Comparison of ENCODE assay signal across 15 cellular contexts in genomic region chr14:82009076-82009475, GRCh38.
DNase-seq lines count a peak whose midpoint lies in the region; ATAC-seq and TF ChIP-seq lines count a peak whose summit lies in the region.
"Had no signal": no experiment of that assay in that cellular context is flagged by ENCODE, and none has a peak within 500 bp of the region (broad histone marks: within the 10 kb centered on the region; RNA-seq: fewer than 3 reads in every experiment).

No MANE protein-coding gene starts in this region.

- peaks cover 8% of the 10 kb centered on the region for H3K9me3 Mint-ChIP-seq in neural progenitor cell

- H3K27ac ChIP-seq in VCaP (no peak overlapping the region), neural progenitor cell (no peak overlapping the region), gastrocnemius medialis (no peak overlapping the region)
- H3K27ac ChIP-seq: skin epidermis, transverse colon had no signal

- H3K9me3 ChIP-seq in neural progenitor cell (ENCODE audit: low read depth), result no peaks in the 10 kb centered on the region
- H3K9me3 ChIP-seq in gastrocnemius medialis, result no peaks in the 10 kb centered on the region
- H3K9me3 ChIP-seq: transverse colon had no signal

- H3K27me3 ChIP-seq in neural progenitor cell (no peaks in the 10 kb centered on the region), gastrocnemius medialis (no peaks in the 10 kb centered on the region)
- H3K27me3 ChIP-seq: transverse colon had no signal

- H4K20me1 ChIP-seq in neural progenitor cell (ENCODE audit: low read depth), result no peaks in the 10 kb centered on the region

- in situ Hi-C loops in gastrocnemius medialis (cut with MboI; ENCODE audit: low sequenced_read_pairs in 4 of 4), result no loop called here

- peaks cover 2% of the 10 kb centered on the region for H3K36me3 ChIP-seq in neural progenitor cell
- H3K36me3 ChIP-seq in gastrocnemius medialis, result no peaks in the 10 kb centered on the region
- H3K36me3 ChIP-seq: transverse colon had no signal

- H3F3A ChIP-seq in neural progenitor cell (ENCODE audit: low read depth), result no peaks in the 10 kb centered on the region

- no peaks in the 10 kb centered on the region for H3K4me1 Mint-ChIP-seq in neural progenitor cell
- H3K4me1 Mint-ChIP-seq: naive thymus-derived CD8-positive, alpha-beta T cell; T-cell had no signal

- intact Hi-C loops in gastrocnemius medialis (cut with DNase I; ENCODE audit: low total_unique reads), result no loop called here

- H3K4me2 ChIP-seq in neural progenitor cell, result no peak overlapping the region

- H3K27me3 Mint-ChIP-seq in neural progenitor cell (ENCODE audit: insufficient read depth, low read depth), result peaks cover 2% of the 10 kb centered on the region
- H3K27me3 Mint-ChIP-seq: T-cell had no signal

- DNase-seq in NCI-H748 (lab: John Stamatoyannopoulos, UW; ENCODE audit: unreplicated experiment) (peak; percentile 28), NCI-H748 treated with DMSO at 0.1 percent for 48 hours (lab: John Stamatoyannopoulos, UW) (no peak), neural progenitor cell (ENCODE audit: low spot score) (peak; percentile 32), globus pallidus (ENCODE audit: low spot score) (no peak), gastrocnemius medialis (no peak)
- DNase-seq: activated CD4-positive, alpha-beta T cell treated with anti-CD3 and anti-CD28 coated beads, Interleukin-2, amount 50 U/mL, for 48 hours; activated naive CD4-positive, alpha-beta T cell; naive thymus-derived CD8-positive, alpha-beta T cell; NCI-H2171 treated with DMSO at 0.1 percent for 48 hours; T-cell; transverse colon had no signal

- no peak for TF ChIP-seq POLR2A in gastrocnemius medialis (IDR thresholded peaks at IDR 0.05)

- H3K36me3 Mint-ChIP-seq in neural progenitor cell, result no peaks in the 10 kb centered on the region
- H3K36me3 Mint-ChIP-seq: T-cell had no signal

- no peak overlapping the region for H2AFZ ChIP-seq in neural progenitor cell (replicated peaks)

- TF ChIP-seq CTCF in LNCAP (IDR thresholded peaks at IDR 0.05) (peak; percentile 67), VCaP (conservative IDR thresholded peaks at IDR 0.05) (peak; percentile 51), neural progenitor cell (IDR thresholded peaks at IDR 0.05) (peak; percentile 67), gastrocnemius medialis (IDR thresholded peaks at IDR 0.05 in 4 of 5, conservative IDR thresholded peaks at IDR 0.05 in 1 of 5) (no peak)

- H3K9ac ChIP-seq in neural progenitor cell, result no peak overlapping the region

- no peak overlapping the region for H3K4me3 Mint-ChIP-seq in neural progenitor cell
- H3K4me3 Mint-ChIP-seq: naive thymus-derived CD8-positive, alpha-beta T cell; T-cell had no signal

- H3K79me2 ChIP-seq in neural progenitor cell (ENCODE audit: low read depth), result no peaks in the 10 kb centered on the region

- H3K27ac Mint-ChIP-seq in neural progenitor cell, result no peak overlapping the region
- H3K27ac Mint-ChIP-seq: naive thymus-derived CD8-positive, alpha-beta T cell; T-cell had no signal

- no peak overlapping the region for H3K4me3 ChIP-seq in neural progenitor cell
- no peak overlapping the region for H3K4me3 ChIP-seq in gastrocnemius medialis
- H3K4me3 ChIP-seq: skin epidermis, transverse colon had no signal

- ATAC-seq in HG03432 (IDR thresholded peaks at IDR 0.05; ENCODE audit: unreplicated experiment) (no peak), gastrocnemius medialis (no peak)
- ATAC-seq: naive thymus-derived CD8-positive, alpha-beta T cell; T-cell had no signal

- H3K4me1 ChIP-seq in neural progenitor cell, result no peaks in the 10 kb centered on the region
- H3K4me1 ChIP-seq in gastrocnemius medialis, result no peaks in the 10 kb centered on the region
- H3K4me1 ChIP-seq: transverse colon had no signal

Comparison
In these comparisons a context has a peak if more than half of its experiments do, and no peak if none do; other contexts are left out.
1. DNase-seq: peak in NCI-H748 (single experiment) and neural progenitor cell (single experiment); none in NCI-H748 treated with DMSO at 0.1 percent for 48 hours (single experiment), globus pallidus (single experiment) and gastrocnemius medialis (0 of 2).
2. CTCF ChIP-seq: peak in LNCAP (single experiment), VCaP (single experiment) and neural progenitor cell (single experiment); none in gastrocnemius medialis (0 of 5).